In the genomic region with DNA sequence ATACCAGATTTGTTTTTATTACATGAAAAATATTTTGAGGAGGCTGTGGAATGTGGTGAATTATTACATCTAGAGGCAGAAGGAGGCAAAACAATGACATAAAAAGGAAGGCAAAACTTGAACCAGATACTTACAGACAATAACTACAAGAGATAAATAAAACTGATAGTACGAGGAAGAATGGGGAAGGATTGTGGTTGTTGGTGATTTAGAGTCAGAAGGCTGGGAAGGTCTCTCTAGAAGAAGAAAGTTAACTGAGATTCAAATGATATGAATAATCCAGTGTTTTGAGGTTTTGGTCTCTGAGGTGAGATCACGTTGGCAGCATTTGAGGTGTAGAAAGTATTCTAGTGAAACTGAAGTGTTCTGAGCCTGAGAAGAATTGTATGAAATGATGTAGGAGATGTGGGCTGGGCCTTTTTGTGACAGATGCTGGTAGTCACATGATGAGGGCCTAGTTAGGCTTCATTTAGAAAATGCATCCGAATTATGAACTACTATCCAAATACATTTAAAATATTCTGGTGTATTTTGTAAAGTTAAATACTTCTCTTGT, we compare ENCODE assay signal across 32 cellular contexts.
"Had no signal": no experiment of that assay in that cellular context is flagged by ENCODE, and none has a peak within 500 bp of the region (broad histone marks: within the 10 kb centered on the region; RNA-seq: fewer than 3 reads in every experiment).

No MANE protein-coding gene starts in this region.

- H3K4me1 ChIP-seq: esophagus muscularis mucosa, heart right ventricle, lower lobe of right lung, spleen, uterus had no signal

- ATAC-seq: activated CD4-positive, CD25-positive, alpha-beta regulatory T cell treated with anti-CD3 and anti-CD28 coated beads, Interleukin-2, amount 50 U/mL, for 24 hours; activated naive CD8-positive, alpha-beta T cell treated with anti-CD3 and anti-CD28 coated beads, Interleukin-2, amount 50 U/mL, for 24 hours; heart right ventricle; left lobe of liver; lower lobe of right lung; mucosa of descending colon; natural killer cell treated with Interleukin-12 subunit alpha and Interleukin-12 subunit beta and Interleukin-15 and Interleukin-18, amount 100 ng/mL, for 72 hours; right cardiac atrium had no signal

- DNase-seq: activated CD4-positive, alpha-beta memory T cell treated with anti-CD3 and anti-CD28 coated beads for 36 hours; activated CD4-positive, alpha-beta T cell treated with anti-CD3 and anti-CD28 coated beads for 48 hours; activated CD8-positive, alpha-beta memory T cell treated with anti-CD3 and anti-CD28 coated beads, Interleukin-2, amount 50 U/mL, for 48 hours; activated gamma-delta T cell treated with Interleukin-2 at 50 U/mL for 16 hours; activated naive CD8-positive, alpha-beta T cell treated with anti-CD3 and anti-CD28 coated beads, Interleukin-2, amount 50 U/mL, for 24 hours; activated T-cell treated with anti-CD3 and anti-CD28 coated beads, Interleukin-2, amount 50 U/mL, for 24 hours; dermis blood vessel endothelial cell; effector CD4-positive, alpha-beta T cell; foreskin melanocyte; heart right ventricle; kidney glomerular epithelial cell; lower lobe of right lung; mesendoderm; mucosa of descending colon; posterior cingulate gyrus; right cardiac atrium; spleen; stimulated activated CD4-positive, alpha-beta T cell treated with anti-CD3 and anti-CD28 coated beads, Interleukin-2, amount 100 ng/mL, for 48 hours; T-helper 9 cell; trophoblast cell; uterus; WERI-Rb-1 had no signal

- FAIRE-seq: colon, TTC549 had no signal

- H3K27ac Mint-ChIP-seq: activated CD4-positive, alpha-beta memory T cell treated with anti-CD3 and anti-CD28 coated beads for 36 hours; activated naive CD4-positive, alpha-beta T cell treated with anti-CD3 and anti-CD28 coated beads, Interleukin-2, amount 50 U/mL, for 24 hours; activated naive CD8-positive, alpha-beta T cell treated with anti-CD3 and anti-CD28 coated beads, Interleukin-2, amount 50 U/mL, for 24 hours; activated T-cell treated with anti-CD3 and anti-CD28 coated beads, Interleukin-2, amount 50 U/mL, for 24 hours; natural killer cell treated with Interleukin-12 subunit alpha and Interleukin-12 subunit beta and Interleukin-15 and Interleukin-18, amount 100 ng/mL, for 72 hours; stimulated activated naive CD8-positive, alpha-beta T cell treated with anti-CD3 and anti-CD28 coated beads, Interleukin-15, Interleukin-2, amounts not matched to agents 100 ng/mL and 50 ng/mL, for 24 hours; T-helper 1 cell treated with Interleukin-12 subunit alpha and Interleukin-12 subunit beta and Interleukin-4 antibody, amounts not matched to agents 30 μg/mL and 1 μg/mL, for 36 hours had no signal

- H3K4me1 Mint-ChIP-seq: activated naive CD4-positive, alpha-beta T cell treated with anti-CD3 and anti-CD28 coated beads, Interleukin-2, amount 50 U/mL, for 24 hours; activated naive CD8-positive, alpha-beta T cell treated with anti-CD3 and anti-CD28 coated beads, Interleukin-2, amount 50 U/mL, for 24 hours had no signal

- H3K27ac ChIP-seq: esophagus muscularis mucosa, heart right ventricle, lower lobe of right lung, spleen, thoracic aorta, uterus, WERI-Rb-1 had no signal

- H3K4me3 Mint-ChIP-seq: activated CD4-positive, alpha-beta memory T cell treated with anti-CD3 and anti-CD28 coated beads for 36 hours; activated naive CD4-positive, alpha-beta T cell treated with anti-CD3 and anti-CD28 coated beads, Interleukin-2, amount 50 U/mL, for 24 hours; activated naive CD8-positive, alpha-beta T cell treated with anti-CD3 and anti-CD28 coated beads, Interleukin-2, amount 50 U/mL, for 24 hours; activated T-cell treated with anti-CD3 and anti-CD28 coated beads, Interleukin-2, amount 50 U/mL, for 24 hours; natural killer cell treated with Interleukin-12 subunit alpha and Interleukin-12 subunit beta and Interleukin-15 and Interleukin-18, amount 100 ng/mL, for 72 hours; stimulated activated naive CD8-positive, alpha-beta T cell treated with anti-CD3 and anti-CD28 coated beads, Interleukin-15, Interleukin-2, amounts not matched to agents 100 ng/mL and 50 ng/mL, for 24 hours; T-helper 1 cell treated with Interleukin-12 subunit alpha and Interleukin-12 subunit beta and Interleukin-4 antibody, amounts not matched to agents 30 μg/mL and 1 μg/mL, for 36 hours had no signal

- H3K27me3 ChIP-seq: esophagus muscularis mucosa, heart right ventricle, spleen, uterus had no signal

- H3K36me3 Mint-ChIP-seq: activated CD4-positive, alpha-beta memory T cell treated with anti-CD3 and anti-CD28 coated beads for 36 hours; activated naive CD4-positive, alpha-beta T cell treated with anti-CD3 and anti-CD28 coated beads, Interleukin-2, amount 50 U/mL, for 24 hours had no signal

- H3K27me3 Mint-ChIP-seq: activated CD4-positive, alpha-beta memory T cell treated with anti-CD3 and anti-CD28 coated beads for 36 hours; activated naive CD4-positive, alpha-beta T cell treated with anti-CD3 and anti-CD28 coated beads, Interleukin-2, amount 50 U/mL, for 24 hours; activated naive CD8-positive, alpha-beta T cell treated with anti-CD3 and anti-CD28 coated beads, Interleukin-2, amount 50 U/mL, for 24 hours; activated T-cell treated with anti-CD3 and anti-CD28 coated beads, Interleukin-2, amount 50 U/mL, for 24 hours; natural killer cell treated with Interleukin-12 subunit alpha and Interleukin-12 subunit beta and Interleukin-15 and Interleukin-18, amount 100 ng/mL, for 72 hours; stimulated activated naive CD8-positive, alpha-beta T cell treated with anti-CD3 and anti-CD28 coated beads, Interleukin-15, Interleukin-2, amounts not matched to agents 100 ng/mL and 50 ng/mL, for 24 hours had no signal

- H3K9me3 ChIP-seq: esophagus muscularis mucosa, mucosa of descending colon, spleen, thoracic aorta, uterus had no signal

- H3K36me3 ChIP-seq: esophagus muscularis mucosa, heart right ventricle, lower lobe of right lung, spleen, thoracic aorta, uterus, WERI-Rb-1 had no signal

- H3K4me3 ChIP-seq: esophagus muscularis mucosa, heart right ventricle, lower lobe of right lung, mucosa of descending colon, spleen, thoracic aorta, uterus had no signal
